27 cellular contexts compared by ENCODE assay signal in genomic region chr1:176243746-176244145, GRCh38. TPM values are rescaled to one million over a fixed set of nuclear protein-coding genes. Genes with fewer than 3 reads are reported as not detected.
DNase-seq lines count a peak whose midpoint lies in the region; ATAC-seq and TF ChIP-seq lines count a peak whose summit lies in the region.
"Had no signal": no experiment of that assay in that cellular context is flagged by ENCODE, and none has a peak within 500 bp of the region (broad histone marks: within the 10 kb centered on the region; RNA-seq: fewer than 3 reads in every experiment).

No MANE protein-coding gene starts in this region.

- ATAC-seq in HG03196 (IDR thresholded peaks at IDR 0.05; ENCODE audit: unreplicated experiment) (no peak), HG02885 (IDR thresholded peaks at IDR 0.05; ENCODE audit: poor library complexity, unreplicated experiment) (no peak)
- ATAC-seq: HCT116, heart left ventricle, natural killer cell had no signal

- TF ChIP-seq CTCF in foreskin fibroblast (IDR thresholded peaks at IDR 0.05; ENCODE audit: low read depth, low read length) = no peak

- H3K27ac Mint-ChIP-seq in immature natural killer cell = no peak overlapping the region
- H3K27ac Mint-ChIP-seq: activated naive CD4-positive, alpha-beta T cell treated with anti-CD3 and anti-CD28 coated beads, Interleukin-2, amount 50 U/mL, for 24 hours; activated T-helper 2 cell treated with anti-CD3 and anti-CD28 coated beads, Interferon-gamma antibody, Interleukin-2, Interleukin-4, amounts not matched to agents 10 μg/mL and 5 μg/mL and 100 μg/mL, durations not matched to agents 14 hours and 24 hours and 36 hours; CD4-positive, CD25-positive, alpha-beta regulatory T cell; natural killer cell had no signal

- H3K9ac ChIP-seq in adipocyte (ENCODE audit: low read length) = peak overlapping the region; percentile 61

- H3K9me3 ChIP-seq in adipocyte (ENCODE audit: control insufficient read depth, low read length) = no peaks in the 10 kb centered on the region
- H3K9me3 ChIP-seq: breast epithelium, heart left ventricle, tibial nerve had no signal

- no peaks in the 10 kb centered on the region for H3K9me3 Mint-ChIP-seq in immature natural killer cell
- H3K9me3 Mint-ChIP-seq: activated naive CD4-positive, alpha-beta T cell treated with anti-CD3 and anti-CD28 coated beads, Interleukin-2, amount 50 U/mL, for 24 hours; activated T-helper 2 cell treated with anti-CD3 and anti-CD28 coated beads, Interferon-gamma antibody, Interleukin-2, Interleukin-4, amounts not matched to agents 10 μg/mL and 5 μg/mL and 100 μg/mL, durations not matched to agents 14 hours and 24 hours and 36 hours; natural killer cell had no signal

- H3K4me1 Mint-ChIP-seq in immature natural killer cell = no peaks in the 10 kb centered on the region
- H3K4me1 Mint-ChIP-seq: CD4-positive, CD25-positive, alpha-beta regulatory T cell; natural killer cell had no signal

- H3K4me1 ChIP-seq in adipocyte (ENCODE audit: control insufficient read depth, insufficient read depth, low read length) = peaks cover 21% of the 10 kb centered on the region
- H3K4me1 ChIP-seq: breast epithelium, heart left ventricle, tibial nerve had no signal

- H3K27me3 Mint-ChIP-seq in immature natural killer cell (ENCODE audit: low read depth in 3 of 3) = peaks cover 1 to 9% (median 8%) of the 10 kb centered on the region in 3 donors

- H3K27me3 ChIP-seq in adipocyte (replicated peaks; ENCODE audit: control insufficient read depth, insufficient read depth, low read length) = no peaks in the 10 kb centered on the region
- H3K27me3 ChIP-seq: breast epithelium, heart left ventricle, tibial nerve had no signal

- no peak overlapping the region for H3K4me3 Mint-ChIP-seq in immature natural killer cell
- H3K4me3 Mint-ChIP-seq: activated naive CD4-positive, alpha-beta T cell treated with anti-CD3 and anti-CD28 coated beads, Interleukin-2, amount 50 U/mL, for 24 hours; CD4-positive, CD25-positive, alpha-beta regulatory T cell; natural killer cell had no signal

- H3K36me3 ChIP-seq in adipocyte (ENCODE audit: control insufficient read depth, insufficient read depth, low read length, severe bottlenecking) = no peaks in the 10 kb centered on the region
- H3K36me3 ChIP-seq: breast epithelium, heart left ventricle, tibial nerve had no signal

- DNase-seq in GM04503 (ENCODE audit: low read depth) (peak; percentile 6), adipocyte (ENCODE audit: low read depth) (peak; percentile 29), foreskin fibroblast (peak; percentile 12 to 70), NCI-H2171 treated with DMSO at 0.1 percent for 48 hours (lab: John Stamatoyannopoulos, UW) (no peak), immature natural killer cell (no peak)
- DNase-seq: activated CD4-positive, alpha-beta T cell treated with anti-CD3 and anti-CD28 coated beads for 4 hours; AML-193; CD4-positive, CD25-positive, alpha-beta regulatory T cell; DND-41; foreskin melanocyte; heart left ventricle; kidney glomerular epithelial cell; natural killer cell; NCI-H1092; NCI-H1694 treated with DMSO at 0.1 percent for 48 hours; NCI-H510A; SIG-M5; stimulated activated CD4-positive, alpha-beta T cell treated with anti-CD3 and anti-CD28 coated beads, Interleukin-15, amount 100 ng/mL, for 24 hours; stimulated activated CD4-positive, alpha-beta T cell treated with anti-CD3 and anti-CD28 coated beads, Interleukin-4, amount 100 ng/mL, for 4 hours; SW 1271 had no signal

- H3K36me3 Mint-ChIP-seq in immature natural killer cell = no peaks in the 10 kb centered on the region
- H3K36me3 Mint-ChIP-seq: natural killer cell had no signal

- H3K4me3 ChIP-seq in adipocyte (ENCODE audit: low read length) = peak overlapping the region; percentile 62
- no peak overlapping the region for H3K4me3 ChIP-seq in foreskin fibroblast (ENCODE audit: low read depth in 1 of 2, low read length in 2 of 2)
- H3K4me3 ChIP-seq: breast epithelium, heart left ventricle, tibial nerve had no signal

RNA-seq across cellular contexts. Expression of gene COP1, which starts 36.7 kb away (rescaled TPM):
- polyA plus RNA-seq in immature natural killer cell = 10 to 100 TPM; 28.3 to 42.2 (median 37.4) TPM

Comparison
In these comparisons a context has a peak if more than half of its experiments do, and no peak if none do; other contexts are left out.
1. DNase-seq: peak in GM04503 (single experiment), adipocyte (single experiment) and foreskin fibroblast (2 of 2); none in NCI-H2171 treated with DMSO at 0.1 percent for 48 hours (single experiment) and immature natural killer cell (0 of 3).